23 cellular contexts compared by ENCODE assay signal in the genomic region with DNA sequence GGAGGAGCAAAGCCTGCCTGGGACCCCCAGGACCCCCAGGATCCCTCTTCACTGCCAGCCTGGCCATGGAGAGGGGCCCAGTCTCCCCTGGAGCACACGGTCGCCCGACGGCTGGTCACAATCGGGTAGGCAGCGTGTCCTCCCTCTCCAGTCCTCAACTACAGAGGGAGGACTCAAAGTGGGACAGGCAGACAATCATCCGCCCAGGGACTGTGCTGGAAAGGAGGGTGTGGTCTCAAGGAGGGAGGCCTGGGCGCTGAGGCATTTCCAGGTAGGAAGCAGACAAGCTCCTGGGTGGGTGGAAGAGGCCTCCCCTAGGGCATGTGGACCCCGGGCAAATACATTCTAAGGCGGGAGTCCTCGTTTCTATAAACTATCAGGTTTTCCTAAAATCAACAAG.
"Had no signal": no experiment of that assay in that cellular context is flagged by ENCODE, and none has a peak within 500 bp of the region (broad histone marks: within the 10 kb centered on the region; RNA-seq: fewer than 3 reads in every experiment).

No MANE protein-coding gene starts in this region.

- ATAC-seq: activated CD4-positive, CD25-positive, alpha-beta regulatory T cell treated with anti-CD3 and anti-CD28 coated beads, Interleukin-2, amount 50 U/mL, for 24 hours; activated CD8-positive, alpha-beta T cell treated with anti-CD3 and anti-CD28 coated beads for 36 hours; activated T-cell treated with anti-CD3 and anti-CD28 coated beads, Interleukin-2, amount 50 U/mL, for 72 hours; Right ventricle myocardium inferior had no signal

- H3K9me3 Mint-ChIP-seq: activated T-helper 2 cell treated with anti-CD3 and anti-CD28 coated beads, Interferon-gamma antibody, Interleukin-2, Interleukin-4, amounts not matched to agents 10 μg/mL and 5 μg/mL and 100 μg/mL, durations not matched to agents 14 hours and 24 hours and 36 hours had no signal

- H3K27me3 Mint-ChIP-seq: activated CD8-positive, alpha-beta T cell treated with anti-CD3 and anti-CD28 coated beads for 36 hours; activated naive CD4-positive, alpha-beta T cell treated with anti-CD3 and anti-CD28 coated beads, Interleukin-2, amount 10 ng/mL, durations not matched to agents 7 days and 5 days had no signal

- H3K4me3 Mint-ChIP-seq: activated CD8-positive, alpha-beta T cell treated with anti-CD3 and anti-CD28 coated beads for 36 hours; activated naive CD4-positive, alpha-beta T cell treated with anti-CD3 and anti-CD28 coated beads, Interleukin-2, amount 10 ng/mL, durations not matched to agents 7 days and 5 days; activated naive CD8-positive, alpha-beta T cell treated with anti-CD3 and anti-CD28 coated beads for 36 hours; activated T-cell treated with anti-CD3 and anti-CD28 coated beads, Interleukin-2, amount 50 U/mL, for 72 hours had no signal

- DNase-seq: activated CD4-positive, alpha-beta T cell treated with anti-CD3 and anti-CD28 coated beads for 4 hours; activated CD8-positive, alpha-beta memory T cell treated with anti-CD3 and anti-CD28 coated beads, Interleukin-2, amount 50 U/mL, for 4 hours; activated CD8-positive, alpha-beta T cell treated with anti-CD3 and anti-CD28 coated beads for 36 hours; activated gamma-delta T cell treated with Interleukin-2 at 50 U/mL for 16 hours; activated naive CD4-positive, alpha-beta T cell treated with anti-CD3 and anti-CD28 coated beads, Interleukin-2, amount 10 ng/mL, durations not matched to agents 7 days and 5 days; activated naive CD8-positive, alpha-beta T cell treated with anti-CD3 and anti-CD28 coated beads for 36 hours; activated T-cell treated with anti-CD3 and anti-CD28 coated beads, Interleukin-2, amount 50 U/mL, for 72 hours; anterior cingulate cortex; MM.1S; NCI-H1105; NCI-H1436 treated with DMSO at 0.1 percent for 48 hours; NCI-H187; NCI-H2081 treated with DMSO at 0.1 percent for 48 hours; NCI-H226; NCI-H526; NCI-H774; NK-92 treated with Interleukin-12 subunit alpha and Interleukin-12 subunit beta, amount 100 ng/mL, for 24 hours; OCI-M1; RPMI8226; T-helper 1 cell had no signal

- H3K27ac Mint-ChIP-seq: activated CD8-positive, alpha-beta T cell treated with anti-CD3 and anti-CD28 coated beads for 36 hours; activated naive CD4-positive, alpha-beta T cell treated with anti-CD3 and anti-CD28 coated beads, Interleukin-2, amount 10 ng/mL, durations not matched to agents 7 days and 5 days; activated naive CD8-positive, alpha-beta T cell treated with anti-CD3 and anti-CD28 coated beads for 36 hours; activated T-cell treated with anti-CD3 and anti-CD28 coated beads, Interleukin-2, amount 50 U/mL, for 72 hours; activated T-helper 2 cell treated with anti-CD3 and anti-CD28 coated beads, Interferon-gamma antibody, Interleukin-2, Interleukin-4, amounts not matched to agents 10 μg/mL and 5 μg/mL and 100 μg/mL, durations not matched to agents 14 hours and 24 hours and 36 hours had no signal

- H3K4me1 Mint-ChIP-seq: activated naive CD4-positive, alpha-beta T cell treated with anti-CD3 and anti-CD28 coated beads, Interleukin-2, amount 10 ng/mL, durations not matched to agents 7 days and 5 days; activated naive CD8-positive, alpha-beta T cell treated with anti-CD3 and anti-CD28 coated beads for 36 hours had no signal

- H3K36me3 Mint-ChIP-seq: activated naive CD4-positive, alpha-beta T cell treated with anti-CD3 and anti-CD28 coated beads, Interleukin-2, amount 10 ng/mL, durations not matched to agents 7 days and 5 days; activated naive CD8-positive, alpha-beta T cell treated with anti-CD3 and anti-CD28 coated beads for 36 hours had no signal
